Comparison of ENCODE assay signal across 11 cellular contexts in genomic region chr10:119509909-119510451, GRCh38. TPM values are rescaled to one million over a fixed set of nuclear protein-coding genes. Genes with fewer than 3 reads are reported as not detected.
DNase-seq lines count a peak whose midpoint lies in the region; ATAC-seq, FAIRE-seq and TF ChIP-seq lines count a peak whose summit lies in the region.
"Had no signal": no experiment of that assay in that cellular context is flagged by ENCODE, and none has a peak within 500 bp of the region (broad histone marks: within the 10 kb centered on the region; RNA-seq: fewer than 3 reads in every experiment).

No MANE protein-coding gene starts in this region.

- H3K79me2 ChIP-seq in H1 (ENCODE audit: control insufficient read depth in 1 of 2, insufficient read depth in 2 of 2, low read length in 2 of 2), result no peaks in the 10 kb centered on the region

- no peaks in the 10 kb centered on the region for H3K36me3 ChIP-seq in H1 (ENCODE audit: control insufficient read depth in 2 of 4, insufficient read depth in 4 of 4, low read length in 3 of 4)

- peaks cover 3% of the 10 kb centered on the region for H3K36me3 Mint-ChIP-seq in nephron progenitor cell (ENCODE audit: low read depth)

- no peak overlapping the region for H3K56ac ChIP-seq in H1 (replicated peaks; ENCODE audit: insufficient read length, low read depth, low read length)

- no peak overlapping the region for H3K4me3 Mint-ChIP-seq in nephron progenitor cell

- DNase-seq in AG10803 (ENCODE audit: low read depth), result peak; percentile 26
- DNase-seq in LNCaP clone FGC (ENCODE audit: low read depth), result peak; percentile 78
- no peak for DNase-seq in H1 (ENCODE audit: low read depth in 1 of 2, low spot score in 2 of 2)
- no peak for DNase-seq in nephron progenitor cell
- DNase-seq in KG1 (lab: John Stamatoyannopoulos, UW), result no peak
- no peak for DNase-seq in cerebellar nuclear complex (lab: John Stamatoyannopoulos, UW)
- DNase-seq: NCI-H1417, small intestine had no signal

- H3K27ac Mint-ChIP-seq in nephron progenitor cell, result peak overlapping the region; percentile 2

- H3K79me1 ChIP-seq in H1 (ENCODE audit: low read depth, low read length), result no peaks in the 10 kb centered on the region

- ATAC-seq in GM18517 (IDR thresholded peaks at IDR 0.05; ENCODE audit: unreplicated experiment) (no peak), GM21367 (IDR thresholded peaks at IDR 0.05; ENCODE audit: unreplicated experiment) (no peak)
- ATAC-seq: mucosa of descending colon had no signal

- no peak for TF ChIP-seq RAD21 in H1 (IDR thresholded peaks at IDR 0.05 in 1 of 2, conservative IDR thresholded peaks at IDR 0.05 in 1 of 2; ENCODE audit: low read depth in 2 of 2, low read length in 2 of 2)

- no peak overlapping the region for H3K9ac ChIP-seq in H1 (replicated peaks in 1 of 4; ENCODE audit: extremely low read depth in 1 of 4, low read depth in 3 of 4, low read length in 3 of 4)

- no peak overlapping the region for H2BK20ac ChIP-seq in H1 (ENCODE audit: low read length)

- no peaks in the 10 kb centered on the region for H3K9me3 ChIP-seq in H1 (ENCODE audit: insufficient read depth in 2 of 2, low read depth in 1 of 2, low read length in 1 of 2)
- H3K9me3 ChIP-seq: mucosa of descending colon had no signal

- WGBS in H1 (ENCODE audit: extremely low coverage in 1 of 2, insufficient coverage in 1 of 2, insufficient read length in 1 of 2, insufficient replicate concordance in 2 of 2, low coverage in 1 of 2, low lambda C conversion rate in 2 of 2, missing lambda C conversion rate in 1 of 2), 2 experiments, result 90% methylated on average over 10 of the region's 10 CpGs; no CpG with 5 or more reads in 1 of the 2 experiments

- no peak overlapping the region for H3K4me3 ChIP-seq in AG10803 (ENCODE audit: low read length)
- no peak overlapping the region for H3K4me3 ChIP-seq in LNCaP clone FGC (ENCODE audit: low read depth, low read length)
- H3K4me3 ChIP-seq in H1 (ENCODE audit: extremely low read depth in 1 of 4, insufficient read depth in 2 of 4, low read depth in 3 of 4, low read length in 4 of 4), result no peak overlapping the region
- H3K4me3 ChIP-seq: mucosa of descending colon had no signal

- POLR2A ChIA-PET in H1 (lab: Charles Lee; ENCODE audit: partially characterized antibody), result interaction anchor here (0.7 kb wide), 1 partner anchor 20 kb away, joined by 3 read pairs; no protein-coding TSS in a partner anchor

- no peak overlapping the region for H3K4me2 ChIP-seq in H1 (ENCODE audit: insufficient read depth in 1 of 2, low read depth in 2 of 2, low read length in 2 of 2)

- H2BK12ac ChIP-seq in H1 (ENCODE audit: low read depth, low read length), result 0 out of 2 replicates have a peak overlapping the region, but pooled peaks have one; percentile 39

- H3K23ac ChIP-seq in H1 (ENCODE audit: insufficient read length), result no peak overlapping the region

- no peak overlapping the region for H2BK120ac ChIP-seq in H1 (replicated peaks; ENCODE audit: low read depth, low read length)

- no peak for TF ChIP-seq POLR2A in H1 (IDR thresholded peaks at IDR 0.05; ENCODE audit: control extremely low read depth in 1 of 2, low read depth in 2 of 2, low read length in 2 of 2)

- TF ChIP-seq EP300 in H1 (IDR thresholded peaks at IDR 0.05; ENCODE audit: borderline replicate concordance in 1 of 2, low read depth in 2 of 2, low read length in 2 of 2), result no peak

- peaks cover 9% of the 10 kb centered on the region for H3K27me3 Mint-ChIP-seq in nephron progenitor cell (ENCODE audit: low read depth, poor library complexity)

- H3K4me1 ChIP-seq in H1 (replicated peaks in 1 of 4; ENCODE audit: control insufficient read depth in 3 of 4, insufficient read depth in 4 of 4, low read length in 3 of 4), result no peaks in the 10 kb centered on the region

- no peaks in the 10 kb centered on the region for H3K9me3 Mint-ChIP-seq in nephron progenitor cell

- peak overlapping the region; percentile 71; the same call in 1 of the 2 replicates for H3K18ac ChIP-seq in H1 (ENCODE audit: extremely low read depth, low read length)

- CTCF ChIA-PET in H1 (lab: Charles Lee; ENCODE audit: partially characterized antibody), result interaction anchor here (0.8 to 1.2 kb wide), 3 partner anchors 15 to 23 kb away, joined by 3 to 5 read pairs (median 4); no protein-coding TSS in a partner anchor

- H3K27me3 ChIP-seq in H1 (replicated peaks in 1 of 4; ENCODE audit: control insufficient read depth in 3 of 4, extremely low read depth in 1 of 4, insufficient read depth in 3 of 4, low read length in 3 of 4), result no peaks in the 10 kb centered on the region

- H3K23me2 ChIP-seq in H1 (ENCODE audit: low read depth, low read length), result no peaks in the 10 kb centered on the region

- no peak overlapping the region for H2AFZ ChIP-seq in H1 (ENCODE audit: low read length)

- peaks cover 27% of the 10 kb centered on the region for H3K4me1 Mint-ChIP-seq in nephron progenitor cell

- H2BK5ac ChIP-seq in H1 (ENCODE audit: low read depth, low read length), result no peak overlapping the region

- H4K5ac ChIP-seq in H1 (ENCODE audit: insufficient read length, low read depth, low read length), result no peak overlapping the region

- peaks cover 0 to 2% of the 10 kb centered on the region in 2 experiments for H4K20me1 ChIP-seq in H1 (replicated peaks in 1 of 2; ENCODE audit: control insufficient read depth in 1 of 2, insufficient read depth in 2 of 2, low read length in 2 of 2)

- H3K27ac ChIP-seq in H1 (ENCODE audit: low read depth, low read length), result no peak overlapping the region

- no peak for TF ChIP-seq CTCF in AG10803 (conservative IDR thresholded peaks at IDR 0.05; ENCODE audit: low read length)
- TF ChIP-seq CTCF in LNCaP clone FGC (IDR thresholded peaks at IDR 0.05; ENCODE audit: control insufficient read depth, extremely low read depth, insufficient read depth), result no peak
- TF ChIP-seq CTCF in H1 (IDR thresholded peaks at IDR 0.05; ENCODE audit: control extremely low read depth in 1 of 3, insufficient read depth in 1 of 3, low read depth in 1 of 3, low read length in 3 of 3), result no peak
- TF ChIP-seq CTCF in nephron progenitor cell (IDR thresholded peaks at IDR 0.05), result no peak

- H2AK5ac ChIP-seq in H1 (ENCODE audit: low read depth, low read length), result 0 out of 2 replicates have a peak overlapping the region, but pooled peaks have one; percentile 24

- no peak overlapping the region for H3K14ac ChIP-seq in H1 (ENCODE audit: insufficient read length)

- H4K91ac ChIP-seq in H1 (replicated peaks; ENCODE audit: insufficient read length, low read length), result no peak overlapping the region

- no peak for FAIRE-seq in H1 (lab: Jason Lieb, UNC)
- FAIRE-seq: small intestine had no signal

- no peak overlapping the region for H2BK15ac ChIP-seq in H1 (ENCODE audit: low read length)

- H3K4ac ChIP-seq in H1 (replicated peaks; ENCODE audit: insufficient read length, low read depth, low read length), result no peak overlapping the region

- no peak overlapping the region for H4K8ac ChIP-seq in H1 (ENCODE audit: extremely low read depth, insufficient read depth, low read length)

TF ChIP-seq in H1, 55 proteins besides CTCF, POLR2A, EP300 and RAD21:
- TF ChIP-seq KDM4A (IDR thresholded peaks at IDR 0.05; ENCODE audit: low read depth, low read length, severe bottlenecking), result no peak
- TF ChIP-seq, protein P1, sequence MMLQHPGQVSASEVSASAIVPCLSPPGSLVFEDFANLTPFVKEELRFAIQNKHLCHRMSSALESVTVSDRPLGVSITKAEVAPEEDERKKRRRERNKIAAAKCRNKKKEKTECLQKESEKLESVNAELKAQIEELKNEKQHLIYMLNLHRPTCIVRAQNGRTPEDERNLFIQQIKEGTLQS (IDR thresholded peaks at IDR 0.05; ENCODE audit: insufficient read depth, low read depth, low read length), result no peak
- TF ChIP-seq, protein P2, sequence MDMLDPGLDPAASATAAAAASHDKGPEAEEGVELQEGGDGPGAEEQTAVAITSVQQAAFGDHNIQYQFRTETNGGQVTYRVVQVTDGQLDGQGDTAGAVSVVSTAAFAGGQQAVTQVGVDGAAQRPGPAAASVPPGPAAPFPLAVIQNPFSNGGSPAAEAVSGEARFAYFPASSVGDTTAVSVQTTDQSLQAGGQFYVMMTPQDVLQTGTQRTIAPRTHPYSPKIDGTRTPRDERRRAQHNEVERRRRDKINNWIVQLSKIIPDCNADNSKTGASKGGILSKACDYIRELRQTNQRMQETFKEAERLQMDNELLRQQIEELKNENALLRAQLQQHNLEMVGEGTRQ (IDR thresholded peaks at IDR 0.05; ENCODE audit: low read length), result no peak
- TF ChIP-seq SUZ12 (IDR thresholded peaks at IDR 0.05; ENCODE audit: low read length), result no peak
- no peak for TF ChIP-seq CTBP2 (IDR thresholded peaks at IDR 0.05; ENCODE audit: borderline replicate concordance, insufficient read depth, insufficient read length, low read length)
- no peak for TF ChIP-seq CHD2 (IDR thresholded peaks at IDR 0.05; ENCODE audit: low read length)
- no peak for TF ChIP-seq TBP (IDR thresholded peaks at IDR 0.05; ENCODE audit: low read depth, low read length)
- TF ChIP-seq GTF2F1 (IDR thresholded peaks at IDR 0.05; ENCODE audit: borderline replicate concordance, low read depth, low read length), result no peak
- TF ChIP-seq FOSL1 (IDR thresholded peaks at IDR 0.05; ENCODE audit: insufficient read depth, low read depth, low read length), result no peak

RNA-seq across cellular contexts. Expression of gene RGS10, which starts 32.5 kb away (rescaled TPM):
- 12.2 and 13.1 TPM in 2 replicates for total RNA-seq in H1 (2021; fragmentation: NEBNext Ultra II Directional; extraction: Animal tissue kit (Norgen Biotek cat#: 25700))
- 4.2 and 5.5 TPM in 2 replicates for polyA plus RNA-seq in H1 (2011; rRNA removed)
- polyA plus RNA-seq in H1 (2011; cell fraction: cytosol; rRNA removed), result 10.4 TPM
- polyA plus RNA-seq in H1 (2011; cell fraction: nucleus; rRNA removed), result 2.8 TPM
- polyA plus RNA-seq in H1 (2012, experiment 1 of 2), result 10.7 to 16.2 TPM (median 13.3 TPM) in 4 replicates
- 14.8 TPM for polyA plus RNA-seq in H1 (2012, experiment 2 of 2)
- polyA plus RNA-seq in H1 (2013, experiment 1 of 2), result 23.2 TPM
- polyA plus RNA-seq in H1 (2013, experiment 2 of 2), result 23.5 TPM
- polyA minus RNA-seq in H1 (2011; rRNA and poly(A)+ RNA removed), result 2.7 and 2.8 TPM in 2 replicates
- polyA minus RNA-seq in H1 (2011; cell fraction: cytosol; rRNA and poly(A)+ RNA removed), result 8.9 TPM
- polyA minus RNA-seq in H1 (2011; cell fraction: nucleus; rRNA and poly(A)+ RNA removed), result 2.0 TPM

Comparison
In these comparisons a context has a peak if more than half of its experiments do, and no peak if none do; other contexts are left out.
1. DNase-seq: peak in AG10803 (single experiment) and LNCaP clone FGC (single experiment); none in H1 (0 of 2), nephron progenitor cell (single experiment), KG1 (single experiment) and cerebellar nuclear complex (0 of 2).